ENCODE assay signal across 25 cellular contexts in the genomic region with DNA sequence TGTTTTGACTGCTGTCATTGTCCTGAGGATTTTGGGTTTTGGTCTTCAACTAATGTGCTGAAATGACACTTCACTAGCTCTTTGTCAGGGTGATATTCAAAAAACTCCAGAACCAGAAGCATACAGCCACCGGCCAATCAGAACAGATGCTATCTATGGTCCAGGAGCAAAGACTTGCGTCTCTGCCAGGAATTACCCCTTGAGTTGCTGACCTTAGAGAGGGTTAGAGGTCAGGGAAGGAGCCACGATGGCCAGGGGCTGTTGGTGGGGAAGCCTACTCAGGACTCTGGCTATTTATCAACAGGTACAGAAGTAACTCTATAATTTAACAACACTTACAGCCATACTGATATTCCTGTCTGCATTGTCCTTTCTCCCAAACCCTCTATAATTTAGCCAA.
DNase-seq lines count a peak whose midpoint lies in the region; ATAC-seq, FAIRE-seq and TF ChIP-seq lines count a peak whose summit lies in the region.
"Had no signal": no experiment of that assay in that cellular context is flagged by ENCODE, and none has a peak within 500 bp of the region (broad histone marks: within the 10 kb centered on the region; RNA-seq: fewer than 3 reads in every experiment).

No MANE protein-coding gene starts in this region.

- H3K27ac Mint-ChIP-seq in MCF 10A (ENCODE audit: low read depth, unreplicated experiment), result no peak overlapping the region
- H3K27ac Mint-ChIP-seq: B cell; CD14-positive monocyte; CD4-positive, alpha-beta T cell; HFFc6 had no signal

- H2AFZ ChIP-seq in OCI-LY1 (ENCODE audit: low read length), result peak overlapping the region; percentile 21; the same call in 1 of the 2 replicates
- H2AFZ ChIP-seq: GM23248 had no signal

- no TSS peak for BruUV-seq in MCF 10A (replicated peaks; lab: Mats Ljungman, UMichigan)

- no peaks in the 10 kb centered on the region for H3K36me3 Mint-ChIP-seq in MCF 10A (ENCODE audit: insufficient read depth, unreplicated experiment)
- H3K36me3 Mint-ChIP-seq: CD14-positive monocyte; CD8-positive, alpha-beta memory T cell had no signal

- no peak overlapping the region for H3K9ac ChIP-seq in OCI-LY1 (ENCODE audit: low read length)
- H3K9ac ChIP-seq in kidney (ENCODE audit: low read length in 2 of 2), result no peak overlapping the region
- H3K9ac ChIP-seq: BLaER1 treated with 17β-estradiol and CSF1 and Interleukin-3, amounts not matched to agents 10 nM and 100 nM; GM23248 had no signal

- FAIRE-seq in kidney (lab: Jason Lieb, UNC), result no peak
- FAIRE-seq: A204.1, G401.6, GM12892, GM19239 had no signal

- CTCF ChIA-PET in MCF 10A (lab: Yijun Ruan, JAX), result interaction anchor here (1.5 kb wide), 1 partner anchor 9 kb away, joined by 4 read pairs; no protein-coding TSS in a partner anchor

- H3F3A ChIP-seq in OCI-LY1 (ENCODE audit: insufficient read depth, low read length), result no peaks in the 10 kb centered on the region

- TF ChIP-seq CTCF in breast epithelium (IDR thresholded peaks at IDR 0.05), result no peak
- no peak for TF ChIP-seq CTCF in MCF 10A (IDR thresholded peaks at IDR 0.05; ENCODE audit: unreplicated experiment)
- no peak for TF ChIP-seq CTCF in BE2C (IDR thresholded peaks at IDR 0.05; ENCODE audit: low read depth, low read length)
- TF ChIP-seq CTCF in OCI-LY1 (IDR thresholded peaks at IDR 0.05; ENCODE audit: low read length), result no peak
- no peak for TF ChIP-seq CTCF in kidney (IDR thresholded peaks at IDR 0.05; ENCODE audit: borderline replicate concordance, extremely low read depth, insufficient read depth)
- no peak for TF ChIP-seq CTCF in vagina (IDR thresholded peaks at IDR 0.05)

- H3K36me3 ChIP-seq in breast epithelium (no peaks in the 10 kb centered on the region), BE2C (no peaks in the 10 kb centered on the region), OCI-LY1 (ENCODE audit: insufficient read depth, low read length) (no peaks in the 10 kb centered on the region), kidney (ENCODE audit: control insufficient read depth in 1 of 2, insufficient read depth in 2 of 2, low read length in 2 of 2) (no peaks in the 10 kb centered on the region), vagina (no peaks in the 10 kb centered on the region)
- H3K36me3 ChIP-seq: BLaER1 treated with 17β-estradiol and CSF1 and Interleukin-3, amounts not matched to agents 10 nM and 100 nM; HAP-1 had no signal

- DNase-seq in breast epithelium (ENCODE audit: low spot score in 2 of 2) (no peak), MCF 10A (ENCODE audit: unreplicated experiment) (no peak), BE2C (peak; percentile 11), kidney (no peak), midbrain (lab: John Stamatoyannopoulos, UW) (no peak), vagina (ENCODE audit: extremely low spot score in 2 of 2) (no peak)
- DNase-seq: Calu3; CD4-positive, alpha-beta T cell; CD8-positive, alpha-beta memory T cell; COR-L47; DMS53; DMS79 treated with DMSO at 0.1 percent for 48 hours; GM23248; HFFc6 had no signal

- no peaks in the 10 kb centered on the region for H4K20me1 ChIP-seq in OCI-LY1 (ENCODE audit: insufficient read depth, low read length)
- H4K20me1 ChIP-seq: BLaER1 treated with 17β-estradiol and CSF1 and Interleukin-3, amounts not matched to agents 10 nM and 100 nM had no signal

- H3K27ac ChIP-seq in breast epithelium (peak overlapping the region; percentile 82 to 86), OCI-LY1 (ENCODE audit: low read depth, low read length, poor library complexity, severe bottlenecking) (no peak overlapping the region), kidney (ENCODE audit: low read depth in 2 of 2, low read length in 2 of 2) (peak overlapping the region; percentile 23 to 35), vagina (no peak overlapping the region)
- H3K27ac ChIP-seq: 22Rv1; BLaER1 treated with 17β-estradiol and CSF1 and Interleukin-3, amounts not matched to agents 10 nM and 100 nM; GM23248 had no signal

- H3K4me1 Mint-ChIP-seq in MCF 10A (ENCODE audit: insufficient read depth, unreplicated experiment), result no peaks in the 10 kb centered on the region
- H3K4me1 Mint-ChIP-seq: B cell; CD14-positive monocyte; CD8-positive, alpha-beta memory T cell had no signal

- intact Hi-C loops in breast epithelium (cut with DNase I; ENCODE audit: low total_unique reads), result no loop called here
- intact Hi-C loops in MCF 10A (cut with micrococcal nuclease), result no loop called here
- intact Hi-C loops in kidney (cut with DNase I), result no loop called here
- intact Hi-C loops in vagina (cut with DNase I), result no loop called here

- TF ChIP-seq POLR2A in breast epithelium (IDR thresholded peaks at IDR 0.05) (no peak), vagina (IDR thresholded peaks at IDR 0.05) (no peak)

- ATAC-seq in GM18867 (IDR thresholded peaks at IDR 0.05; ENCODE audit: unreplicated experiment), result no peak

- no peaks in the 10 kb centered on the region for H3K9me3 Mint-ChIP-seq in MCF 10A (ENCODE audit: unreplicated experiment)
- H3K9me3 Mint-ChIP-seq: CD4-positive, alpha-beta T cell; CD8-positive, alpha-beta memory T cell had no signal

- no peaks in the 10 kb centered on the region for H3K9me2 ChIP-seq in OCI-LY1 (ENCODE audit: low read depth, low read length)

- H3K4me1 ChIP-seq in breast epithelium (no peaks in the 10 kb centered on the region), BE2C (peaks cover 8% of the 10 kb centered on the region), OCI-LY1 (ENCODE audit: insufficient read depth, low read length, severe bottlenecking) (no peaks in the 10 kb centered on the region), kidney (ENCODE audit: control insufficient read depth in 1 of 2, insufficient read depth in 1 of 2, low read depth in 1 of 2, low read length in 2 of 2) (peaks cover 0 to 3% of the 10 kb centered on the region in 2 donors), vagina (no peaks in the 10 kb centered on the region)
- H3K4me1 ChIP-seq: BLaER1 treated with 17β-estradiol and CSF1 and Interleukin-3, amounts not matched to agents 10 nM and 100 nM; HAP-1 had no signal

- H3K4me3 Mint-ChIP-seq in MCF 10A (ENCODE audit: unreplicated experiment), result no peak overlapping the region
- H3K4me3 Mint-ChIP-seq: B cell; CD14-positive monocyte; CD4-positive, alpha-beta T cell; CD8-positive, alpha-beta memory T cell; HFFc6 had no signal

- no peaks in the 10 kb centered on the region for H3K9me3 ChIP-seq in breast epithelium
- H3K9me3 ChIP-seq in BE2C, result no peaks in the 10 kb centered on the region
- H3K9me3 ChIP-seq in OCI-LY1 (ENCODE audit: low read length), result no peaks in the 10 kb centered on the region
- no peaks in the 10 kb centered on the region for H3K9me3 ChIP-seq in kidney (ENCODE audit: control insufficient read depth in 1 of 2, low read length in 2 of 2)
- H3K9me3 ChIP-seq in vagina, result no peaks in the 10 kb centered on the region
- H3K9me3 ChIP-seq: BLaER1 treated with 17β-estradiol and CSF1 and Interleukin-3, amounts not matched to agents 10 nM and 100 nM; HAP-1 had no signal

- no peak overlapping the region for H3K4me2 ChIP-seq in OCI-LY1 (ENCODE audit: low read length)
- H3K4me2 ChIP-seq: BLaER1 treated with 17β-estradiol and CSF1 and Interleukin-3, amounts not matched to agents 10 nM and 100 nM had no signal

- no peaks in the 10 kb centered on the region for H3K27me3 Mint-ChIP-seq in MCF 10A (ENCODE audit: insufficient read depth, unreplicated experiment)
- H3K27me3 Mint-ChIP-seq: B cell had no signal

- no peaks in the 10 kb centered on the region for H3K79me2 ChIP-seq in OCI-LY1 (ENCODE audit: insufficient read depth, low read length)

- no peak overlapping the region for H3K4me3 ChIP-seq in breast epithelium
- H3K4me3 ChIP-seq in BE2C (ENCODE audit: low read depth, low read length), result no peak overlapping the region
- H3K4me3 ChIP-seq in OCI-LY1 (ENCODE audit: low read depth, low read length, poor library complexity, severe bottlenecking), result no peak overlapping the region
- H3K4me3 ChIP-seq in kidney (ENCODE audit: low read length in 2 of 2), result no peak overlapping the region
- no peak overlapping the region for H3K4me3 ChIP-seq in vagina
- H3K4me3 ChIP-seq: BLaER1 treated with 17β-estradiol and CSF1 and Interleukin-3, amounts not matched to agents 10 nM and 100 nM; GM23248; HAP-1 had no signal

- H3K27me3 ChIP-seq in breast epithelium (no peaks in the 10 kb centered on the region), BE2C (no peaks in the 10 kb centered on the region), OCI-LY1 (ENCODE audit: insufficient read depth, low read length) (no peaks in the 10 kb centered on the region), vagina (no peaks in the 10 kb centered on the region)
- H3K27me3 ChIP-seq: BLaER1 treated with 17β-estradiol and CSF1 and Interleukin-3, amounts not matched to agents 10 nM and 100 nM had no signal

- POLR2A ChIA-PET in MCF 10A (lab: Yijun Ruan, JAX), result interaction anchor here (1.2 kb wide), 1 partner anchor 8 kb away, joined by 3 read pairs; no protein-coding TSS in a partner anchor

Comparison
In these comparisons a context has a peak if more than half of its experiments do, and no peak if none do; other contexts are left out.
1. H3K27ac ChIP-seq: peak in breast epithelium (2 of 2) and kidney (2 of 2); none in OCI-LY1 (single experiment) and vagina (single experiment).